9 cellular contexts compared by ENCODE assay signal in the genomic region with DNA sequence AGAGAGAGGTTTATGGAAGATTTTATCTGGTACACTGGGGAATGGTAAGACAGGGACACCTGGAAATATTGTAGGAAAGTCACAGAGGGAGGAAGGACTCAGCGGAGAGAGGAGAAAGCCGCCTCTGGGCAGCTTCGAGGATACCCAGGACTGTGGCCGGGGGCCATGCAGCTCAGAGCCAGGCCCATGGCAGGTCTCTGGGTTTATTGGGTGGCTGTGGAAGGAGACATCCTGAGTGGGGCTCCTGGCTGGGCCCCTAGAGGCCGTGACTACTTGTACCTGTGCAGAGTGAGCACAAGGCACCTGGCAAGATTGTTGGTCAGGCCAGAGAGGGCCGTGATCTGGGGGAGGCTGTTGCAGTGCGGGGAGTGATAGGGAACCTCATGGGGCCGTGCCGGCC. TPM values are rescaled to one million over a fixed set of nuclear protein-coding genes. Genes with fewer than 3 reads are reported as not detected.
DNase-seq lines count a peak whose midpoint lies in the region; ATAC-seq and TF ChIP-seq lines count a peak whose summit lies in the region.
"Had no signal": no experiment of that assay in that cellular context is flagged by ENCODE, and none has a peak within 500 bp of the region (broad histone marks: within the 10 kb centered on the region; RNA-seq: fewer than 3 reads in every experiment).

No MANE protein-coding gene starts in this region.

- no peak for DNase-seq in HFF-Myc (ENCODE audit: extremely low read depth, low read depth)
- DNase-seq in activated CD8-positive, alpha-beta T cell treated with anti-CD3 and anti-CD28 coated beads for 36 hours = no peak
- no peak for DNase-seq in fibroblast of lung (ENCODE audit: low read depth in 2 of 2)
- DNase-seq in GF-D8 (lab: John Stamatoyannopoulos, UW) = no peak
- no peak for DNase-seq in PC-9
- DNase-seq: MG63, OCI-M1 had no signal

- H4K20me1 ChIP-seq in fibroblast of lung (ENCODE audit: control insufficient read depth, extremely low read depth, insufficient read depth, low read length) = peaks cover 3% of the 10 kb centered on the region
- peaks cover 54% of the 10 kb centered on the region for H4K20me1 ChIP-seq in PC-9 (ENCODE audit: insufficient read depth)

- no peaks in the 10 kb centered on the region for H3K9me3 ChIP-seq in fibroblast of lung (ENCODE audit: control insufficient read depth, insufficient read depth, low read depth, low read length)
- H3K9me3 ChIP-seq in PC-9 (ENCODE audit: insufficient read depth, low read depth) = no peaks in the 10 kb centered on the region
- H3K9me3 ChIP-seq: MG63 had no signal

- no peaks in the 10 kb centered on the region for H3K9me2 ChIP-seq in PC-9 (ENCODE audit: insufficient read depth)

- peaks cover 15% of the 10 kb centered on the region for H3K36me3 ChIP-seq in fibroblast of lung (ENCODE audit: control insufficient read depth, insufficient read depth, low read length)
- H3K36me3 ChIP-seq in PC-9 (ENCODE audit: low read depth) = no peaks in the 10 kb centered on the region

- TF ChIP-seq CTCF in HFF-Myc (IDR thresholded peaks at IDR 0.05; ENCODE audit: low read depth, low read length, missing control alignments) (no peak), fibroblast of lung (conservative IDR thresholded peaks at IDR 0.05 in 1 of 2, IDR thresholded peaks at IDR 0.05 in 1 of 2; ENCODE audit: low read depth in 1 of 2, low read length in 2 of 2) (no peak), PC-9 (conservative IDR thresholded peaks at IDR 0.05) (no peak)
- TF ChIP-seq CTCF in activated CD8-positive, alpha-beta T cell treated with anti-CD3 and anti-CD28 coated beads for 36 hours (IDR thresholded peaks at IDR 0.05) = no peak

- POLR2A ChIA-PET in activated CD8-positive, alpha-beta T cell treated with anti-CD3 and anti-CD28 coated beads for 36 hours (lab: Charles Lee) = interaction anchor here (0.6 to 1.8 kb wide), 4 partner anchors 8 to 39 kb away, joined by 3 to 10 read pairs (median 4); a partner anchor contains a TSS
- POLR2A ChIA-PET in PC-9 (lab: Charles Lee; ENCODE audit: unreplicated experiment) = no interaction called here

- H3K27ac Mint-ChIP-seq in activated CD8-positive, alpha-beta T cell treated with anti-CD3 and anti-CD28 coated beads for 36 hours = peak overlapping the region; percentile 94

- H3K27me3 Mint-ChIP-seq in activated CD8-positive, alpha-beta T cell treated with anti-CD3 and anti-CD28 coated beads for 36 hours = no peaks in the 10 kb centered on the region

- peak overlapping the region; percentile 95 for H3K4me3 Mint-ChIP-seq in activated CD8-positive, alpha-beta T cell treated with anti-CD3 and anti-CD28 coated beads for 36 hours

- ATAC-seq in activated CD8-positive, alpha-beta T cell treated with anti-CD3 and anti-CD28 coated beads for 36 hours = no peak
- ATAC-seq in GM21423 (IDR thresholded peaks at IDR 0.05; ENCODE audit: unreplicated experiment) = no peak

- intact Hi-C loops in activated CD8-positive, alpha-beta T cell treated with anti-CD3 and anti-CD28 coated beads for 36 hours (cut with micrococcal nuclease) = no loop called here
- intact Hi-C loops in PC-9 (cut with micrococcal nuclease; ENCODE audit: unreplicated experiment) = no loop called here

- H3K4me2 ChIP-seq in fibroblast of lung (ENCODE audit: extremely low read depth, insufficient read depth, low read length) (peak overlapping the region; percentile 82), PC-9 (no peak overlapping the region; the same call in 1 of the 2 replicates)

- peaks cover 33% of the 10 kb centered on the region for H3K4me1 ChIP-seq in fibroblast of lung (ENCODE audit: control insufficient read depth, extremely low read depth, insufficient read depth, low read length)
- peaks cover 47% of the 10 kb centered on the region for H3K4me1 ChIP-seq in PC-9 (replicated peaks; ENCODE audit: insufficient read depth)

- CTCF ChIA-PET in activated CD8-positive, alpha-beta T cell treated with anti-CD3 and anti-CD28 coated beads for 36 hours (lab: Charles Lee) = no interaction called here
- CTCF ChIA-PET in PC-9 (lab: Charles Lee) = no interaction called here

- no peak overlapping the region for H2AFZ ChIP-seq in fibroblast of lung (ENCODE audit: low read length)
- no peak overlapping the region for H2AFZ ChIP-seq in PC-9

- H3K27me3 ChIP-seq in fibroblast of lung (ENCODE audit: control insufficient read depth, insufficient read depth, low read length) = no peaks in the 10 kb centered on the region
- no peaks in the 10 kb centered on the region for H3K27me3 ChIP-seq in PC-9 (ENCODE audit: insufficient read depth, low read depth)
- H3K27me3 ChIP-seq: MG63 had no signal

- H3K4me3 ChIP-seq in HFF-Myc (replicated peaks; ENCODE audit: low read depth, low read length) = peak overlapping the region; percentile 70
- H3K4me3 ChIP-seq in fibroblast of lung (replicated peaks in 1 of 4; ENCODE audit: control extremely low read depth in 1 of 4, insufficient read depth in 1 of 4, low read depth in 3 of 4, low read length in 4 of 4) = peak overlapping the region in 1 of 4 experiments; percentile 90
- H3K4me3 ChIP-seq in skin epidermis = no peak overlapping the region
- no peak overlapping the region for H3K4me3 ChIP-seq in PC-9
- H3K4me3 ChIP-seq: MG63 had no signal

- BruUV-seq in PC-9 (replicated peaks; lab: Mats Ljungman, UMichigan) = no TSS peak

- H3K9ac ChIP-seq in fibroblast of lung (ENCODE audit: insufficient read depth, low read length) = peak overlapping the region; percentile 36

- H3K27ac ChIP-seq in fibroblast of lung (ENCODE audit: insufficient read depth, low read length) = peak overlapping the region; percentile 74
- peak overlapping the region in 11 of 21 experiments; percentile 0 to 99 (median 50) for H3K27ac ChIP-seq in skin epidermis
- no peak overlapping the region for H3K27ac ChIP-seq in PC-9

- H3K79me2 ChIP-seq in fibroblast of lung (ENCODE audit: control insufficient read depth, insufficient read depth, low read length) (peaks cover 76% of the 10 kb centered on the region), PC-9 (ENCODE audit: low read depth) (peaks cover 69% of the 10 kb centered on the region)

- peaks cover 67% of the 10 kb centered on the region for H3K4me1 Mint-ChIP-seq in activated CD8-positive, alpha-beta T cell treated with anti-CD3 and anti-CD28 coated beads for 36 hours (ENCODE audit: low read depth)

- H3F3A ChIP-seq in PC-9 (ENCODE audit: insufficient read depth, low read depth) = peaks cover 35% of the 10 kb centered on the region

- H3K36me3 Mint-ChIP-seq in activated CD8-positive, alpha-beta T cell treated with anti-CD3 and anti-CD28 coated beads for 36 hours (ENCODE audit: low read depth) = peaks cover 32% of the 10 kb centered on the region

- no peaks in the 10 kb centered on the region for H3K9me3 Mint-ChIP-seq in activated CD8-positive, alpha-beta T cell treated with anti-CD3 and anti-CD28 coated beads for 36 hours

RNA-seq across cellular contexts. Expression of a gene that starts 3.4 kb away (rescaled TPM):
- total RNA-seq in activated CD8-positive, alpha-beta T cell treated with anti-CD3 and anti-CD28 coated beads for 36 hours = 100 to 1,000 TPM; 263 to 283 TPM
- total RNA-seq in fibroblast of lung = 34.9 and 49.5 TPM in 2 replicates
- 44.6 and 65.4 TPM in 2 replicates for polyA plus RNA-seq in fibroblast of lung
- 69.9 and 94.0 TPM in 2 replicates for polyA plus RNA-seq in fibroblast of lung (2012)
- polyA minus RNA-seq in fibroblast of lung (ENCODE audit: low replicate concordance) = 72.9 and 84.1 TPM in 2 replicates
- 122 and 144 TPM in 2 replicates for total RNA-seq in PC-9 (2021)

RNA-seq across cellular contexts. Expression of a gene that starts 9.4 kb away (rescaled TPM):
- 10 to 100 TPM; 27.8 to 29.5 TPM for total RNA-seq in activated CD8-positive, alpha-beta T cell treated with anti-CD3 and anti-CD28 coated beads for 36 hours
- total RNA-seq in fibroblast of lung = 31.1 and 44.1 TPM in 2 replicates
- 20.0 and 32.6 TPM in 2 replicates for polyA plus RNA-seq in fibroblast of lung
- polyA plus RNA-seq in fibroblast of lung (2012) = 34.3 and 61.8 TPM in 2 replicates
- polyA minus RNA-seq in fibroblast of lung (ENCODE audit: low replicate concordance) = 69.4 and 75.2 TPM in 2 replicates
- total RNA-seq in PC-9 (2021) = 27.3 and 30.9 TPM in 2 replicates

RNA-seq across cellular contexts. Expression of a gene that starts 27.1 kb away (rescaled TPM):
- total RNA-seq in activated CD8-positive, alpha-beta T cell treated with anti-CD3 and anti-CD28 coated beads for 36 hours = 100 to 1,000 TPM; 113 to 120 TPM
- 55.0 and 71.2 TPM in 2 replicates for total RNA-seq in fibroblast of lung
- 29.6 and 30.3 TPM in 2 replicates for polyA plus RNA-seq in fibroblast of lung
- 62.7 and 110 TPM in 2 replicates for polyA plus RNA-seq in fibroblast of lung (2012)
- polyA minus RNA-seq in fibroblast of lung (ENCODE audit: low replicate concordance) = 25.0 and 25.6 TPM in 2 replicates
- total RNA-seq in PC-9 (2021) = 67.5 and 83.5 TPM in 2 replicates

RNA-seq across cellular contexts. Expression of a gene that starts 27.4 kb away (rescaled TPM):
- 1,000 to 10,000 TPM; 1,854 to 1,879 TPM for total RNA-seq in activated CD8-positive, alpha-beta T cell treated with anti-CD3 and anti-CD28 coated beads for 36 hours
- total RNA-seq in fibroblast of lung (369 and 494 TPM in 2 replicates), PC-9 (2021) (967 and 1,004 TPM in 2 replicates)
- polyA plus RNA-seq in fibroblast of lung = 878 and 1,038 TPM in 2 replicates
- polyA plus RNA-seq in fibroblast of lung (2012) = 1,751 and 2,175 TPM in 2 replicates
- polyA minus RNA-seq in fibroblast of lung (ENCODE audit: low replicate concordance) = 414 and 480 TPM in 2 replicates

RNA-seq across cellular contexts. Expression of a gene that starts 39.1 kb away (rescaled TPM):
- total RNA-seq in activated CD8-positive, alpha-beta T cell treated with anti-CD3 and anti-CD28 coated beads for 36 hours = under 1 TPM; 0.07 to 0.29 TPM
- total RNA-seq in fibroblast of lung (0.26 and 0.50 TPM in 2 replicates), PC-9 (2021) (1.6 and 2.7 TPM in 2 replicates)
- polyA plus RNA-seq in fibroblast of lung = 0.01 and 0.02 TPM in 2 replicates
- polyA plus RNA-seq in fibroblast of lung (2012) = 0.25 and 0.30 TPM in 2 replicates
- 0.11 TPM in 1 of 2 replicates, not detected in the other for polyA minus RNA-seq in fibroblast of lung (ENCODE audit: low replicate concordance)
